8 cellular contexts compared by ENCODE assay signal in the genomic region with DNA sequence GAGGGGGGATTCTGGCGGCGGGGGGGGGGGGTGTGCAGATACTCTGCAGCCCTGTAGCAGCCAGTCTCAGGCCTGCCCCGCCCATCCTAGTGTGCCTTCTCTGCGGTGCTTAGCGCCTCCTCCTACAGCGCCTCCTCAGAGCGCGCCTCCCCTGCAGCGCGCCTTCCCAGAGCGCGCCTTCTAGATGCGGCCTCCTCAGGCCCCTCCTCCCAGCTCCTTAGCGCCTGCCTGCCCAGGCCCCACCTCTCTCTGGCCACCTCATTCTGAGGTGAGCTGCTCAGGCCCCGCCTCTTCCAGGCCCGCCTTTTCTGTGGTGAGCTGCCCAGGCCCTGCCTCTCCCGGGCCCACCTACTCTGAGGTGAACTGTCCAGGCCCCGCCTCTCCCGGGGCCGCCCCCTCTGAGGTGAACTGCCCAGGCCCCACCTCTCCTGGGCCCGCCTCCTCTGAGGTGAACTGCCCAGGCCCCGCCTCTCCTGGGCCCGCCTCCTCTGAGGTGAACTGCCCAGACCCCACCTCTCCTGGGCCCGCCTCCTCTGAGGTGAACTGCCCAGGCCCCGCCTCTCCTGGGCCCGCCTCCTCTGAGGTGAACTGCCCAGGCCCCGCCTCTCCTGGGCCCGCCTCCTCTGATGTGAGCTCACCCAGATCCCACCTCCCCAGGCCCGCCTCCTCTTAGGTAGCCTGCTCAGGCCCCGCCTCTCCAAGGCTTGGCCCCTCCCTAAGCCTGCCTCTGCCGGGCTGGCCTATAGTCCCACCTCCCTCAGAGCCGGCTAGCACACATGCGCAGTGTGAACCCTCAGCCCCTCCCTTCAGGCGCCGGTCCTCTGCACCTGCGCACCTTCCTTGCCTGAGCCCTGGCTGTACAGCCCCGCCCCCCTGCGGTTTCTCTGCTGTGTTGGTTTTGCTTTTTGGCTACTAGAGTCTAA. TPM values are rescaled to one million over a fixed set of nuclear protein-coding genes. Genes with fewer than 3 reads are reported as not detected.
A peak's percentile ranks its signal among the peaks of the same experiment; 100 is the strongest.
DNase-seq lines count a peak whose midpoint lies in the region; ATAC-seq, FAIRE-seq and TF ChIP-seq lines count a peak whose summit lies in the region.

No MANE protein-coding gene starts in this region.

- H3K9me2 ChIP-seq in hepatocyte (replicated peaks; ENCODE audit: insufficient read depth), result no peaks in the 10 kb centered on the region

- H3K36me3 ChIP-seq in hepatocyte (replicated peaks; ENCODE audit: insufficient read depth, low read depth), result no peaks in the 10 kb centered on the region

- 67% methylated on average over 26 of the region's 38 CpGs for WGBS in hepatocyte (ENCODE audit: low lambda C conversion rate, missing lambda C conversion rate)

- no peaks in the 10 kb centered on the region for H3K27me3 ChIP-seq in hepatocyte

- DNase-seq in GM18507 (ENCODE audit: extremely low spot score, insufficient read length, low read depth), result peak; percentile 17
- peak; percentile 97 to 99 for DNase-seq in NCI-H2081 (lab: John Stamatoyannopoulos, UW)
- peak; percentile 93 for DNase-seq in T1000 (lab: John Stamatoyannopoulos, UW)
- DNase-seq in astrocyte of the cerebellum (ENCODE audit: low read depth), result peak; percentile 86
- peak; percentile 97 for DNase-seq in hepatocyte (ENCODE audit: low spot score)
- peak; percentile 91 for DNase-seq in sciatic nerve (ENCODE audit: low spot score)
- no peak for DNase-seq in epidermal melanocyte (ENCODE audit: insufficient read length, low spot score)

- H3K9me3 ChIP-seq in hepatocyte (ENCODE audit: low read depth), result no peaks in the 10 kb centered on the region

- no peak overlapping the region for H3K27ac ChIP-seq in hepatocyte

- H4K20me1 ChIP-seq in hepatocyte (ENCODE audit: insufficient read depth, poor library complexity, severe bottlenecking), result no peaks in the 10 kb centered on the region

- no peak for TF ChIP-seq CTCF in astrocyte of the cerebellum (IDR thresholded peaks at IDR 0.05; ENCODE audit: low read depth, low read length, missing control alignments)
- no peak for TF ChIP-seq CTCF in hepatocyte (IDR thresholded peaks at IDR 0.05; ENCODE audit: poor library complexity)

- H2AFZ ChIP-seq in hepatocyte, result no peak overlapping the region

- intact Hi-C loops in sciatic nerve (cut with DNase I), result no loop called here

- peak; percentile 85 for FAIRE-seq in GM18507 (lab: Jason Lieb, UNC)

- ATAC-seq in HG03025 (IDR thresholded peaks at IDR 0.05; ENCODE audit: low FRiP score, unreplicated experiment) (peak; percentile 87), sciatic nerve (peak; percentile 94)

- H3K79me2 ChIP-seq in hepatocyte, result peaks cover 53% of the 10 kb centered on the region

- peaks cover 11% of the 10 kb centered on the region for H3K4me1 ChIP-seq in hepatocyte (ENCODE audit: insufficient read depth)

- in situ Hi-C loops in astrocyte of the cerebellum (cut with HindIII; ENCODE audit: low sequenced_read_pairs), result no loop called here

- H3K4me2 ChIP-seq in hepatocyte, result peak overlapping the region; percentile 89

- peak overlapping the region; percentile 61 for H3K4me3 ChIP-seq in astrocyte of the cerebellum (ENCODE audit: low read depth, low read length)
- peak overlapping the region; percentile 3 for H3K4me3 ChIP-seq in hepatocyte

RNA-seq across cellular contexts. Expression of a gene that starts 2.1 kb away (rescaled TPM):
- total RNA-seq in hepatocyte (64.5 and 77.6 TPM in 2 replicates), sciatic nerve (132 TPM)
- 98.4 and 114 TPM in 2 replicates for polyA plus RNA-seq in hepatocyte
